Comparison of ENCODE assay signal across 12 cellular contexts in genomic region chr14:88026890-88027289, GRCh38. TPM values are rescaled to one million over a fixed set of nuclear protein-coding genes. Genes with fewer than 3 reads are reported as not detected.
DNase-seq lines count a peak whose midpoint lies in the region; ATAC-seq lines count a peak whose summit lies in the region.
"Had no signal": no experiment of that assay in that cellular context is flagged by ENCODE, and none has a peak within 500 bp of the region (broad histone marks: within the 10 kb centered on the region; RNA-seq: fewer than 3 reads in every experiment).

No MANE protein-coding gene starts in this region.

- DNase-seq in activated naive CD4-positive, alpha-beta T cell treated with anti-CD3 and anti-CD28 coated beads, Interleukin-2, amount 10 ng/mL, durations not matched to agents 7 days and 5 days = no peak
- no peak for DNase-seq in activated naive CD4-positive, alpha-beta T cell (lab: John Stamatoyannopoulos, UW)
- DNase-seq in activated T-helper 1 cell treated with anti-CD3 and anti-CD28 coated beads, Interleukin-12 subunit alpha, Interleukin-12 subunit beta, Interleukin-2, Interleukin-4 antibody, amounts not matched to agents 30 ng/mL and 10 ng/mL and 1 ng/mL, durations not matched to agents 14 hours and 24 hours and 36 hours (ENCODE audit: low spot score) = no peak
- no peak for DNase-seq in stimulated activated effector memory CD8-positive, alpha-beta T cell treated with anti-CD3 and anti-CD28 coated beads, Interleukin-12 subunit alpha, Interleukin-12 subunit beta, amount 100 ng/mL, for 72 hours (ENCODE audit: low spot score in 2 of 2)
- DNase-seq in medulla oblongata (ENCODE audit: extremely low spot score) (no peak), Right ventricle myocardium inferior (ENCODE audit: missing footprints) (no peak)
- DNase-seq: activated CD4-positive, alpha-beta T cell treated with anti-CD3 and anti-CD28 coated beads, Interleukin-2, amount 50 U/mL, for 48 hours; amygdala; NCI-H2107 had no signal

- H3K36me3 Mint-ChIP-seq in activated naive CD4-positive, alpha-beta T cell treated with anti-CD3 and anti-CD28 coated beads, Interleukin-2, amount 10 ng/mL, durations not matched to agents 7 days and 5 days = peaks cover 23% of the 10 kb centered on the region
- peaks cover 16% of the 10 kb centered on the region for H3K36me3 Mint-ChIP-seq in activated T-helper 1 cell treated with anti-CD3 and anti-CD28 coated beads, Interleukin-12 subunit alpha, Interleukin-12 subunit beta, Interleukin-2, Interleukin-4 antibody, amounts not matched to agents 30 ng/mL and 10 ng/mL and 1 ng/mL, durations not matched to agents 14 hours and 24 hours and 36 hours (ENCODE audit: low read depth)
- H3K36me3 Mint-ChIP-seq in stimulated activated effector memory CD8-positive, alpha-beta T cell treated with anti-CD3 and anti-CD28 coated beads, Interleukin-12 subunit alpha, Interleukin-12 subunit beta, amount 100 ng/mL, for 72 hours = no peaks in the 10 kb centered on the region

- H3K4me3 Mint-ChIP-seq in activated naive CD4-positive, alpha-beta T cell treated with anti-CD3 and anti-CD28 coated beads, Interleukin-2, amount 10 ng/mL, durations not matched to agents 7 days and 5 days = peak overlapping the region; percentile 8
- H3K4me3 Mint-ChIP-seq in activated T-helper 1 cell treated with anti-CD3 and anti-CD28 coated beads, Interleukin-12 subunit alpha, Interleukin-12 subunit beta, Interleukin-2, Interleukin-4 antibody, amounts not matched to agents 30 ng/mL and 10 ng/mL and 1 ng/mL, durations not matched to agents 14 hours and 24 hours and 36 hours = peak overlapping the region; percentile 53
- H3K4me3 Mint-ChIP-seq in stimulated activated effector memory CD8-positive, alpha-beta T cell treated with anti-CD3 and anti-CD28 coated beads, Interleukin-12 subunit alpha, Interleukin-12 subunit beta, amount 100 ng/mL, for 72 hours = peak overlapping the region; percentile 44
- H3K4me3 Mint-ChIP-seq: dendritic cell treated with granulocyte-macrophage colony-stimulating factor and Interleukin-4, amounts not matched to agents 40 ng/mL and 50 ng/mL, for 4 days had no signal

- peak overlapping the region; percentile 86 for H3K27ac Mint-ChIP-seq in activated naive CD4-positive, alpha-beta T cell treated with anti-CD3 and anti-CD28 coated beads, Interleukin-2, amount 10 ng/mL, durations not matched to agents 7 days and 5 days
- H3K27ac Mint-ChIP-seq in activated T-helper 1 cell treated with anti-CD3 and anti-CD28 coated beads, Interleukin-12 subunit alpha, Interleukin-12 subunit beta, Interleukin-2, Interleukin-4 antibody, amounts not matched to agents 30 ng/mL and 10 ng/mL and 1 ng/mL, durations not matched to agents 14 hours and 24 hours and 36 hours = peak overlapping the region; percentile 85
- H3K27ac Mint-ChIP-seq in stimulated activated effector memory CD8-positive, alpha-beta T cell treated with anti-CD3 and anti-CD28 coated beads, Interleukin-12 subunit alpha, Interleukin-12 subunit beta, amount 100 ng/mL, for 72 hours = peak overlapping the region; percentile 85
- H3K27ac Mint-ChIP-seq: dendritic cell treated with granulocyte-macrophage colony-stimulating factor and Interleukin-4, amounts not matched to agents 40 ng/mL and 50 ng/mL, for 4 days had no signal

- ATAC-seq in HG03066 (IDR thresholded peaks at IDR 0.05; ENCODE audit: low read depth, unreplicated experiment) (peak; percentile 57), Right ventricle myocardium inferior (no peak), GM21529 (IDR thresholded peaks at IDR 0.05; ENCODE audit: unreplicated experiment) (no peak)
- ATAC-seq in stimulated activated effector memory CD8-positive, alpha-beta T cell treated with anti-CD3 and anti-CD28 coated beads, Interleukin-12 subunit alpha, Interleukin-12 subunit beta, amount 100 ng/mL, for 72 hours = no peak

- H3K9me3 Mint-ChIP-seq in activated naive CD4-positive, alpha-beta T cell treated with anti-CD3 and anti-CD28 coated beads, Interleukin-2, amount 10 ng/mL, durations not matched to agents 7 days and 5 days = peaks cover 2% of the 10 kb centered on the region
- H3K9me3 Mint-ChIP-seq in activated T-helper 1 cell treated with anti-CD3 and anti-CD28 coated beads, Interleukin-12 subunit alpha, Interleukin-12 subunit beta, Interleukin-2, Interleukin-4 antibody, amounts not matched to agents 30 ng/mL and 10 ng/mL and 1 ng/mL, durations not matched to agents 14 hours and 24 hours and 36 hours = peaks cover 11% of the 10 kb centered on the region
- peaks cover 4% of the 10 kb centered on the region for H3K9me3 Mint-ChIP-seq in stimulated activated effector memory CD8-positive, alpha-beta T cell treated with anti-CD3 and anti-CD28 coated beads, Interleukin-12 subunit alpha, Interleukin-12 subunit beta, amount 100 ng/mL, for 72 hours
- H3K9me3 Mint-ChIP-seq: dendritic cell treated with granulocyte-macrophage colony-stimulating factor and Interleukin-4, amounts not matched to agents 40 ng/mL and 50 ng/mL, for 4 days had no signal

- intact Hi-C loops in activated T-helper 1 cell treated with anti-CD3 and anti-CD28 coated beads, Interleukin-12 subunit alpha, Interleukin-12 subunit beta, Interleukin-2, Interleukin-4 antibody, amounts not matched to agents 30 ng/mL and 10 ng/mL and 1 ng/mL, durations not matched to agents 14 hours and 24 hours and 36 hours (cut with micrococcal nuclease) = loop anchor here (5.0 kb wide), 1 partner anchor 35 kb away; the partner anchor contains the start of gene GALC
- intact Hi-C loops in Right ventricle myocardium inferior (cut with DNase I) = no loop called here

- CTCF ChIA-PET in activated naive CD4-positive, alpha-beta T cell treated with anti-CD3 and anti-CD28 coated beads, Interleukin-2, amount 10 ng/mL, durations not matched to agents 7 days and 5 days (lab: Charles Lee) = no interaction called here

- no peaks in the 10 kb centered on the region for H3K27me3 Mint-ChIP-seq in activated naive CD4-positive, alpha-beta T cell treated with anti-CD3 and anti-CD28 coated beads, Interleukin-2, amount 10 ng/mL, durations not matched to agents 7 days and 5 days
- H3K27me3 Mint-ChIP-seq in activated T-helper 1 cell treated with anti-CD3 and anti-CD28 coated beads, Interleukin-12 subunit alpha, Interleukin-12 subunit beta, Interleukin-2, Interleukin-4 antibody, amounts not matched to agents 30 ng/mL and 10 ng/mL and 1 ng/mL, durations not matched to agents 14 hours and 24 hours and 36 hours (ENCODE audit: insufficient read depth) = no peaks in the 10 kb centered on the region
- H3K27me3 Mint-ChIP-seq: dendritic cell treated with granulocyte-macrophage colony-stimulating factor and Interleukin-4, amounts not matched to agents 40 ng/mL and 50 ng/mL, for 4 days had no signal

- peaks cover 81% of the 10 kb centered on the region for H3K4me1 Mint-ChIP-seq in activated naive CD4-positive, alpha-beta T cell treated with anti-CD3 and anti-CD28 coated beads, Interleukin-2, amount 10 ng/mL, durations not matched to agents 7 days and 5 days
- peaks cover 82% of the 10 kb centered on the region for H3K4me1 Mint-ChIP-seq in activated T-helper 1 cell treated with anti-CD3 and anti-CD28 coated beads, Interleukin-12 subunit alpha, Interleukin-12 subunit beta, Interleukin-2, Interleukin-4 antibody, amounts not matched to agents 30 ng/mL and 10 ng/mL and 1 ng/mL, durations not matched to agents 14 hours and 24 hours and 36 hours (ENCODE audit: low read depth)
- peaks cover 75% of the 10 kb centered on the region for H3K4me1 Mint-ChIP-seq in stimulated activated effector memory CD8-positive, alpha-beta T cell treated with anti-CD3 and anti-CD28 coated beads, Interleukin-12 subunit alpha, Interleukin-12 subunit beta, amount 100 ng/mL, for 72 hours

RNA-seq across cellular contexts. Expression of gene GPR65, which starts 22.0 kb away (rescaled TPM):
- 8.0 and 8.2 TPM in 2 replicates for total RNA-seq in activated T-helper 1 cell treated with anti-CD3 and anti-CD28 coated beads, Interleukin-12 subunit alpha, Interleukin-12 subunit beta, Interleukin-2, Interleukin-4 antibody, amounts not matched to agents 30 ng/mL and 10 ng/mL and 1 ng/mL, durations not matched to agents 14 hours and 24 hours and 36 hours
- total RNA-seq in Right ventricle myocardium inferior = 0.62 TPM

RNA-seq across cellular contexts. Expression of gene GALC, which starts 33.9 kb away (rescaled TPM):
- 8.6 and 8.7 TPM in 2 replicates for total RNA-seq in activated T-helper 1 cell treated with anti-CD3 and anti-CD28 coated beads, Interleukin-12 subunit alpha, Interleukin-12 subunit beta, Interleukin-2, Interleukin-4 antibody, amounts not matched to agents 30 ng/mL and 10 ng/mL and 1 ng/mL, durations not matched to agents 14 hours and 24 hours and 36 hours
- total RNA-seq in Right ventricle myocardium inferior = 11.1 TPM
